In the genomic region with DNA sequence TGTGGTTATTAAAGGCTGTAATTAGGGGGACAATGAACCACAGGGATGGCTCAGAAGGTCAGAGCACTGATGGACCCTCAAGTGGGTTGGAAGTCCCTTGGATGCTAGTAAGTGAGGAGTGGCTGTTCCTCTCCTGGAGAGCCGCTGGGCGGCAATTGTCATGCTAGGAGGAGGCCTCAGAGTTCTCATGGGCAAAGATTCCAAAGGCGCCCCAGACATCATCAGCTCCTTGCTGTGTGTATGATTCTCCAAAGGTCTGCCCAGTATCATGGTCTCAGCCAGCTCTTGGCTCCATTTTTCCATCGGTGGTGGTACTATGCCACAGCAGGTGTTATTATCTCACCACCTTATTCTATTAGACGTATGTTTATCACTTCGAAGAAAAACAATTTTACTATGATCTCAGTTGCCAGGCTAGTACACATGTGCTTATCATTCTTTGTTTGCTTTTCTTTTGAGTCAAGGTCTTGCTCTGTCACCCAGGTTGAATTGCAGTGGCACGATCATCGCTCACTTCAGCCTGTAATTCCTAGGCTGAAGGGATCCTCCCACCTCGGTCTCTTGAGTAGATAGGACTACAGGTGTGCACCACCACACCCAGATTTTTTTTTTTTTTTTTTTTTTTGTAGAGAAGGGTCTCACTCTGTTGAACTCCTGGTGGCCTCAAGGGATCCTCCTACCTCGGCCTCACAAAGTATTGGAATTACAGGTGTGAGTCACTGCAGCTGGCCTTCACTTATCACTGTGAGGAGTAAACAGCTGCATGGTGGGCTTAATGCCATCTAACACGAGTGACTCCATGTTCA, we compare ENCODE assay signal across 21 cellular contexts. TPM values are rescaled to one million over a fixed set of nuclear protein-coding genes. Genes with fewer than 3 reads are reported as not detected.
DNase-seq lines count a peak whose midpoint lies in the region; ATAC-seq, FAIRE-seq and TF ChIP-seq lines count a peak whose summit lies in the region.
"Had no signal": no experiment of that assay in that cellular context is flagged by ENCODE, and none has a peak within 500 bp of the region (broad histone marks: within the 10 kb centered on the region; RNA-seq: fewer than 3 reads in every experiment).

No MANE protein-coding gene starts in this region.

- no peak overlapping the region for H3K9ac ChIP-seq in HepG2 (ENCODE audit: insufficient read depth, low read depth, low read length)

- BruUV-seq in HepG2 (replicated peaks; lab: Mats Ljungman, UMichigan) (no TSS peak), Calu3 (replicated peaks; lab: Mats Ljungman, UMichigan) (no TSS peak)

- no peak for TF ChIP-seq RAD21 in HepG2 (CRISPR knock-in tag; IDR thresholded peaks at IDR 0.05)

- H3K4me1 ChIP-seq in adrenal gland (replicated peaks in 1 of 2) (peaks cover 11 to 12% of the 10 kb centered on the region in 2 donors), HepG2 (ENCODE audit: insufficient read depth, low read length) (peaks cover 13% of the 10 kb centered on the region), small intestine (ENCODE audit: control insufficient read depth in 2 of 2, insufficient read depth in 1 of 2, low read depth in 1 of 2, low read length in 1 of 2) (peaks cover 3 to 5% of the 10 kb centered on the region in 2 donors), upper lobe of left lung (no peaks in the 10 kb centered on the region)

- FAIRE-seq in HepG2 (lab: Jason Lieb, UNC) (no peak), small intestine (lab: Jason Lieb, UNC) (no peak)

- H3K4me3 ChIP-seq in adrenal gland (no peak overlapping the region), HepG2 (replicated peaks in 1 of 3; ENCODE audit: insufficient read depth in 1 of 3, low read depth in 2 of 3, low read length in 3 of 3) (no peak overlapping the region), small intestine (ENCODE audit: low read depth in 1 of 2, low read length in 2 of 2) (no peak overlapping the region), upper lobe of left lung (no peak overlapping the region)
- H3K4me3 ChIP-seq: SJSA1 had no signal

- no peak overlapping the region for H3K4me2 ChIP-seq in HepG2 (ENCODE audit: low read depth, low read length)

- H3K9me3 Mint-ChIP-seq in Calu3 (ENCODE audit: low read depth, unreplicated experiment): no peaks in the 10 kb centered on the region
- H3K9me3 Mint-ChIP-seq: CD8-positive, alpha-beta T cell had no signal

- TF ChIP-seq POLR2A in adrenal gland (IDR thresholded peaks at IDR 0.05): no peak
- TF ChIP-seq POLR2A in HepG2 (IDR thresholded peaks at IDR 0.05; ENCODE audit: insufficient read depth in 1 of 2, low read depth in 2 of 2, low read length in 2 of 2): no peak
- TF ChIP-seq POLR2A in upper lobe of left lung (IDR thresholded peaks at IDR 0.05): no peak

- peaks cover 17% of the 10 kb centered on the region for H3K79me2 ChIP-seq in HepG2 (ENCODE audit: insufficient read depth, low read length)

- no peaks in the 10 kb centered on the region for H3K36me3 Mint-ChIP-seq in Calu3 (ENCODE audit: insufficient read depth, unreplicated experiment)

- H3K27ac ChIP-seq in adrenal gland (peak overlapping the region in 1 of 5 donors; percentile 51), HepG2 (ENCODE audit: extremely low read length, insufficient read depth, low read length) (peak overlapping the region; percentile 23), small intestine (ENCODE audit: low read depth in 1 of 2, low read length in 1 of 2) (no peak overlapping the region), upper lobe of left lung (no peak overlapping the region)
- H3K27ac ChIP-seq: SJSA1 had no signal

- WGBS in adrenal gland, 4 donors: 64 to 66% (median 65%) methylated on average over 10 to 11 of the region's 11 CpGs
- WGBS in HepG2 (ENCODE audit: low lambda C conversion rate): 76% methylated on average over 9 of the region's 11 CpGs
- WGBS in small intestine, 3 donors: 41 to 81% (median 61%) methylated on average over 11 of the region's 11 CpGs
- 96 to 97% methylated on average over 11 of the region's 11 CpGs for WGBS in upper lobe of left lung, 2 donors

- no peak overlapping the region for H3K27ac Mint-ChIP-seq in Calu3 (ENCODE audit: unreplicated experiment)
- H3K27ac Mint-ChIP-seq: CD8-positive, alpha-beta T cell had no signal

- H4K20me1 ChIP-seq in HepG2 (ENCODE audit: insufficient read depth, low read length): no peaks in the 10 kb centered on the region

- H2AFZ ChIP-seq in HepG2 (ENCODE audit: low read length): no peak overlapping the region

- intact Hi-C loops in adrenal gland (cut with DNase I) (no loop called here), HepG2 (cut with micrococcal nuclease; ENCODE audit: unreplicated experiment) (no loop called here), Calu3 (cut with micrococcal nuclease; ENCODE audit: unreplicated experiment) (no loop called here)

- H3K4me3 Mint-ChIP-seq in Calu3 (ENCODE audit: low read depth, unreplicated experiment): no peak overlapping the region
- H3K4me3 Mint-ChIP-seq: CD8-positive, alpha-beta T cell had no signal

- H3K36me3 ChIP-seq in adrenal gland (replicated peaks in 1 of 2): no peaks in the 10 kb centered on the region
- H3K36me3 ChIP-seq in HepG2 (replicated peaks in 1 of 2; ENCODE audit: control insufficient read depth in 1 of 2, insufficient read depth in 2 of 2, low read length in 2 of 2): no peaks in the 10 kb centered on the region
- no peaks in the 10 kb centered on the region for H3K36me3 ChIP-seq in small intestine (ENCODE audit: control insufficient read depth in 2 of 2, insufficient read depth in 2 of 2, low read length in 2 of 2)
- H3K36me3 ChIP-seq in upper lobe of left lung: no peaks in the 10 kb centered on the region
- H3K36me3 ChIP-seq: SJSA1 had no signal

- TF ChIP-seq EP300 in HepG2 (IDR thresholded peaks at IDR 0.05; ENCODE audit: low read depth in 2 of 2, low read length in 2 of 2): no peak
- TF ChIP-seq EP300 in HepG2 (CRISPR knock-in tag; IDR thresholded peaks at IDR 0.05; ENCODE audit: borderline replicate concordance): no peak
- no peak for TF ChIP-seq EP300 in upper lobe of left lung (IDR thresholded peaks at IDR 0.05)

- H3K4me1 Mint-ChIP-seq in Calu3 (ENCODE audit: low read depth, unreplicated experiment): no peaks in the 10 kb centered on the region

- DNase-seq in NCI-H146 (lab: John Stamatoyannopoulos, UW): peak; percentile 28
- no peak for DNase-seq in NCI-H146 treated with DMSO at 0.1 percent for 48 hours (lab: John Stamatoyannopoulos, UW; ENCODE audit: unreplicated experiment)
- DNase-seq in adrenal gland: peak in 4 of 7 donors; percentile 36 to 43 (median 39)
- peak; percentile 22 for DNase-seq in HepG2 (ENCODE audit: low spot score)
- peak; percentile 56 for DNase-seq in small intestine
- no peak for DNase-seq in upper lobe of left lung
- no peak for DNase-seq in Calu3
- DNase-seq in DMS153 treated with DMSO at 0.1 percent for 48 hours (lab: John Stamatoyannopoulos, UW; ENCODE audit: unreplicated experiment): no peak
- DNase-seq: AML-193; C1 segment of cervical spinal cord; CD8-positive, alpha-beta T cell; DMS79; H7; KBM-7; NCI-H1092 treated with DMSO at 0.1 percent for 48 hours; NCI-H1694 treated with DMSO at 0.1 percent for 48 hours; NCI-H226; NCI-H510A treated with DMSO at 0.1 percent for 48 hours; OCI-M1 had no signal

- ATAC-seq in HepG2 (peak; percentile 69; the same call in 2 of the 3 replicates), upper lobe of left lung (ENCODE audit: low FRiP score in 2 of 2) (no peak)
- ATAC-seq: CD8-positive, alpha-beta T cell; Right ventricle myocardium inferior had no signal

- H3K9me3 ChIP-seq in adrenal gland (replicated peaks in 1 of 3): no peaks in the 10 kb centered on the region
- no peaks in the 10 kb centered on the region for H3K9me3 ChIP-seq in HepG2 (ENCODE audit: low read length)
- H3K9me3 ChIP-seq in small intestine (ENCODE audit: control insufficient read depth, low read depth): no peaks in the 10 kb centered on the region
- H3K9me3 ChIP-seq in upper lobe of left lung: no peaks in the 10 kb centered on the region
- H3K9me3 ChIP-seq: SJSA1 had no signal

- POLR2A ChIA-PET in HepG2 (lab: Yijun Ruan, JAX): no interaction called here

- H3K27me3 ChIP-seq in adrenal gland (no peaks in the 10 kb centered on the region), HepG2 (ENCODE audit: control insufficient read depth in 1 of 2, insufficient read depth in 2 of 2, low read length in 2 of 2) (no peaks in the 10 kb centered on the region), small intestine (ENCODE audit: control insufficient read depth in 2 of 2, insufficient read depth in 2 of 2, low read length in 2 of 2) (no peaks in the 10 kb centered on the region), upper lobe of left lung (no peaks in the 10 kb centered on the region)
- H3K27me3 ChIP-seq: SJSA1 had no signal

- TF ChIP-seq CTCF in adrenal gland (IDR thresholded peaks at IDR 0.05) (no peak), HepG2 (CRISPR knock-in tag; IDR thresholded peaks at IDR 0.05) (no peak), upper lobe of left lung (IDR thresholded peaks at IDR 0.05) (no peak), Calu3 (IDR thresholded peaks at IDR 0.05; ENCODE audit: unreplicated experiment) (no peak)

- CTCF ChIA-PET in HepG2 (lab: Yijun Ruan, JAX; ENCODE audit: low intra/inter-chr PET ratio, low total read pairs) (no interaction called here), Calu3 (lab: Charles Lee) (interaction anchor here (0.5 kb wide), 1 partner anchor 10 kb away, joined by 3 read pairs; no protein-coding TSS in a partner anchor)

- in situ Hi-C loops in HepG2 (cut with HindIII; ENCODE audit: extremely low pct_ligation_motif_present, low pct_unique_long_range_greater_than_20kb): no loop called here

- H3K27me3 Mint-ChIP-seq in Calu3 (ENCODE audit: unreplicated experiment): no peaks in the 10 kb centered on the region

RNA-seq across cellular contexts. Expression of a gene that starts 46.8 kb away (rescaled TPM):
- total RNA-seq in adrenal gland (10 to 100 TPM in 7 of 8 donors, 1 to 10 TPM in 1; 9.5 to 26.7 (median 19.3) TPM), HepG2 (2016; rRNA removed; fragmentation: Illumina TruSeq; extraction: Trizol) (63.8 and 74.2 TPM in 2 replicates), upper lobe of left lung (10 to 100 TPM in 5 of 6 donors, 1 to 10 TPM in 1; 6.7 to 37.7 (median 17.8) TPM), Calu3 (2022) (42.9 and 43.0 TPM in 2 replicates)
- polyA plus RNA-seq in adrenal gland (10 to 100 TPM; 15.5 to 28.8 (median 16.6) TPM), HepG2 (2011; rRNA removed) (24.9 and 27.5 TPM in 2 replicates), small intestine (10 to 100 TPM in 2 of 3 donors, 1 to 10 TPM in 1; 6.0 to 18.8 (median 11.1) TPM)
- total RNA-seq in HepG2 (2016; cell fraction: cytosol; rRNA removed; fragmentation: Illumina TruSeq; extraction: Trizol; ENCODE audit: low read depth): 12.8 and 14.5 TPM in 2 replicates
- 68.2 and 72.7 TPM in 2 replicates for total RNA-seq in HepG2 (2016; cell fraction: insoluble cytoplasmic fraction; rRNA removed; fragmentation: Illumina TruSeq; extraction: Trizol)
- 20.9 and 24.0 TPM in 2 replicates for total RNA-seq in HepG2 (2016; cell fraction: membrane; rRNA removed; fragmentation: Illumina TruSeq; extraction: Trizol)
- 62.3 and 62.8 TPM in 2 replicates for total RNA-seq in HepG2 (2016; cell fraction: nucleus; rRNA removed; fragmentation: Illumina TruSeq; extraction: Trizol)
- 17.0 and 21.5 TPM in 2 replicates for polyA plus RNA-seq in HepG2 (2011; cell fraction: cytosol; rRNA removed)
- polyA plus RNA-seq in HepG2 (2011; cell fraction: nucleus; rRNA removed): 39.4 and 40.1 TPM in 2 replicates
- 14.9 and 20.3 TPM in 2 replicates for polyA plus RNA-seq in HepG2 (2012)
- polyA plus RNA-seq in HepG2 (2016; cell fraction: cytosol; fragmentation: Illumina TruSeq; extraction: Trizol; ENCODE audit: low read depth): 5.0 TPM in 2 replicates
- polyA plus RNA-seq in HepG2 (2016; cell fraction: insoluble cytoplasmic fraction; fragmentation: Illumina TruSeq; extraction: Trizol; ENCODE audit: low read depth): 55.4 and 66.7 TPM in 2 replicates
- polyA plus RNA-seq in HepG2 (2016; cell fraction: membrane; fragmentation: Illumina TruSeq; extraction: Trizol; ENCODE audit: low read depth): 9.3 and 9.6 TPM in 2 replicates
- 97.7 and 110 TPM in 2 replicates for polyA plus RNA-seq in HepG2 (2016; cell fraction: nucleus; fragmentation: Illumina TruSeq; extraction: Trizol; ENCODE audit: insufficient read depth, low read depth)
- 28.7 and 165 TPM in 2 replicates for polyA minus RNA-seq in HepG2 (2011; rRNA and poly(A)+ RNA removed; ENCODE audit: low replicate concordance)
- 21.2 and 31.5 TPM in 2 replicates for polyA minus RNA-seq in HepG2 (2011; cell fraction: cytosol; rRNA and poly(A)+ RNA removed)
- 51.8 and 52.0 TPM in 2 replicates for polyA minus RNA-seq in HepG2 (2011; cell fraction: nucleus; rRNA and poly(A)+ RNA removed)

Comparison
In these comparisons a context has a peak if more than half of its experiments do, and no peak if none do; other contexts are left out.
1. DNase-seq: peak in NCI-H146 (single experiment), adrenal gland (4 of 7), HepG2 (single experiment) and small intestine (single experiment); none in NCI-H146 treated with DMSO at 0.1 percent for 48 hours (single experiment), upper lobe of left lung (0 of 2), Calu3 (single experiment) and DMS153 treated with DMSO at 0.1 percent for 48 hours (single experiment).